28 cellular contexts compared by ENCODE assay signal in the genomic region with DNA sequence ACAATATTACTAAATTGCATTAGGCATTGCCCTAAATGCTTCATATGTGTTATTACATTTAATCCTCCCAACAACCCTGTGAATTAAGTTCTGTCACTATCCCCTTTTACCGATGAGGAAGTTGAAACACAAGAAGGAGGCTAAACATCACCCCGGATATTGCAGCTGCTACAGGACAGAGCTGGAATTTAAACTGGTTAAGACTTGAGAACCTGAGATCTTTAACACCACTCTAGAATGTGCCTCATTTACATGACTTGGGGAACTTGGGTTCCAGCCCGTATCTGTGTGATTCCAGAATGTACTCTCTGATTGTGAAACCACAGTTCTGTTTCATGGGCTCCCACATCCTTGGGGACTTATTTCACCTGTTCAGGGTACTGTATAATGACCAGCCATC.
"Had no signal": no experiment of that assay in that cellular context is flagged by ENCODE, and none has a peak within 500 bp of the region (broad histone marks: within the 10 kb centered on the region; RNA-seq: fewer than 3 reads in every experiment).

No MANE protein-coding gene starts in this region.

- H3K9me3 Mint-ChIP-seq: activated CD4-positive, alpha-beta memory T cell treated with anti-CD3 and anti-CD28 coated beads for 36 hours; activated T-cell treated with anti-CD3 and anti-CD28 coated beads, Interleukin-2, amount 50 U/mL, for 24 hours; dendritic cell treated with granulocyte-macrophage colony-stimulating factor and Interleukin-4, amounts not matched to agents 40 ng/mL and 50 ng/mL, for 4 days; endodermal cell; mesothelial cell of epicardium had no signal

- H3K4me3 Mint-ChIP-seq: activated CD4-positive, alpha-beta memory T cell treated with anti-CD3 and anti-CD28 coated beads for 36 hours; activated naive CD4-positive, alpha-beta T cell treated with anti-CD3 and anti-CD28 coated beads, Interleukin-2, amount 10 ng/mL, durations not matched to agents 7 days and 5 days; activated T-cell treated with anti-CD3 and anti-CD28 coated beads, Interleukin-2, amount 50 U/mL, for 24 hours; central memory CD8-positive, alpha-beta T cell; dendritic cell treated with granulocyte-macrophage colony-stimulating factor and Interleukin-4, amounts not matched to agents 40 ng/mL and 50 ng/mL, for 4 days; endodermal cell; mesothelial cell of epicardium; naive thymus-derived CD4-positive, alpha-beta T cell had no signal

- H3K36me3 Mint-ChIP-seq: activated CD4-positive, alpha-beta memory T cell treated with anti-CD3 and anti-CD28 coated beads for 36 hours; activated naive CD4-positive, alpha-beta T cell treated with anti-CD3 and anti-CD28 coated beads, Interleukin-2, amount 10 ng/mL, durations not matched to agents 7 days and 5 days; mesothelial cell of epicardium; naive thymus-derived CD4-positive, alpha-beta T cell had no signal

- FAIRE-seq: TTC549 had no signal

- H3K4me3 ChIP-seq: breast epithelium, esophagus muscularis mucosa, ovary, right atrium auricular region, spleen, tibial nerve had no signal

- H3K9me3 ChIP-seq: breast epithelium, esophagus muscularis mucosa, ovary, right atrium auricular region, spleen, tibial nerve had no signal

- H3K27me3 Mint-ChIP-seq: activated CD4-positive, alpha-beta memory T cell treated with anti-CD3 and anti-CD28 coated beads for 36 hours; activated naive CD4-positive, alpha-beta T cell treated with anti-CD3 and anti-CD28 coated beads, Interleukin-2, amount 10 ng/mL, durations not matched to agents 7 days and 5 days; activated T-cell treated with anti-CD3 and anti-CD28 coated beads, Interleukin-2, amount 50 U/mL, for 24 hours; central memory CD8-positive, alpha-beta T cell; dendritic cell treated with granulocyte-macrophage colony-stimulating factor and Interleukin-4, amounts not matched to agents 40 ng/mL and 50 ng/mL, for 4 days; naive thymus-derived CD4-positive, alpha-beta T cell had no signal

- H3K27ac ChIP-seq: breast epithelium, esophagus muscularis mucosa, ovary, right atrium auricular region, spleen, tibial nerve, VCaP had no signal

- H3K27ac Mint-ChIP-seq: activated CD4-positive, alpha-beta memory T cell treated with anti-CD3 and anti-CD28 coated beads for 36 hours; activated naive CD4-positive, alpha-beta T cell treated with anti-CD3 and anti-CD28 coated beads, Interleukin-2, amount 10 ng/mL, durations not matched to agents 7 days and 5 days; activated T-cell treated with anti-CD3 and anti-CD28 coated beads, Interleukin-2, amount 50 U/mL, for 24 hours; dendritic cell treated with granulocyte-macrophage colony-stimulating factor and Interleukin-4, amounts not matched to agents 40 ng/mL and 50 ng/mL, for 4 days; endodermal cell; mesothelial cell of epicardium; naive thymus-derived CD4-positive, alpha-beta T cell; progenitor cell of endocrine pancreas had no signal

- ATAC-seq: activated CD4-positive, CD25-positive, alpha-beta regulatory T cell treated with anti-CD3 and anti-CD28 coated beads, Interleukin-2, amount 50 U/mL, for 24 hours; left colon; naive thymus-derived CD4-positive, alpha-beta T cell had no signal

- H3K36me3 ChIP-seq: breast epithelium, esophagus muscularis mucosa, ovary, right atrium auricular region, spleen, tibial nerve had no signal

- H3K4me1 ChIP-seq: breast epithelium, esophagus muscularis mucosa, right atrium auricular region, spleen, tibial nerve had no signal

- H3K4me1 Mint-ChIP-seq: activated naive CD4-positive, alpha-beta T cell treated with anti-CD3 and anti-CD28 coated beads, Interleukin-2, amount 10 ng/mL, durations not matched to agents 7 days and 5 days; central memory CD8-positive, alpha-beta T cell; naive thymus-derived CD4-positive, alpha-beta T cell had no signal

- DNase-seq: activated CD4-positive, alpha-beta memory T cell treated with anti-CD3 and anti-CD28 coated beads for 36 hours; activated CD4-positive, alpha-beta T cell treated with anti-CD3 and anti-CD28 coated beads for 48 hours; activated CD8-positive, alpha-beta memory T cell treated with anti-CD3 and anti-CD28 coated beads, Interleukin-2, amount 50 U/mL, for 48 hours; activated gamma-delta T cell; activated naive CD4-positive, alpha-beta T cell treated with anti-CD3 and anti-CD28 coated beads, Interleukin-2, amount 10 ng/mL, durations not matched to agents 7 days and 5 days; activated T-cell treated with anti-CD3 and anti-CD28 coated beads, Interleukin-2, amount 50 U/mL, for 24 hours; amygdala; endodermal cell; foreskin melanocyte; islet precursor cell; left colon; mammary epithelial cell; naive thymus-derived CD4-positive, alpha-beta T cell; ovary; spleen; stimulated activated CD4-positive, alpha-beta T cell treated with anti-CD3 and anti-CD28 coated beads, Interleukin-2, amount 100 ng/mL, for 48 hours; stimulated activated naive CD4-positive, alpha-beta T cell treated with Interleukin-2 at 50 U/mL for 16 hours had no signal

- H3K27me3 ChIP-seq: breast epithelium, esophagus muscularis mucosa, ovary, right atrium auricular region, spleen had no signal
